Comparison of ENCODE assay signal across 15 cellular contexts in the genomic region with DNA sequence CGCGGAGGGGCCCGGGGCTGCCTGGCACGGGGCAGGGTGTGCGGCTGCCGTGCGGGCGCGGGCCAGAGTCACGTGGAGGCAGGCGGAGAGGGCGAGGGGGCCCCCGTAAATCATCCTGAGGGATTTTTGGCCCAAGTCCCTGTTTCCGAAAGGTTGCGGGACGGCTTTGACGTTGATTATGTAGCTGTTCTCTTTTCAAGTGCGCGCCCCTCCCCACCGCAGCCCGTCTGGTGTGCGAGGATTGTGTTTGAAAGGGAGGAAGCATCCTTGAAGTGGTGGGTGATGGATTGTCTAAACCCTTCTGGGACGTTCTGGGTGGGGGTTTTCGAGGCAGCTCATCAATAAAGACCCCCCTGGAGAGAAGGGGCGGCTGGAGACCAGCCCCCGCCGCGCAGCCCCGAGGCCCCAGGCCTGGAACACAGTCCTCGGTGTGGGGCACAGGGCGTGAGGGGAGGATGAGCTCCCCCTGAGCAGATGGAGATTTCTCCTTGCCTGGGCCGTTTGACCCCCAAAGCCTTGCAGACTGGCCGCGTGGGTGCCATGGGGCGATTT. TPM values are rescaled to one million over a fixed set of nuclear protein-coding genes. Genes with fewer than 3 reads are reported as not detected.
DNase-seq lines count a peak whose midpoint lies in the region; ATAC-seq, FAIRE-seq and TF ChIP-seq lines count a peak whose summit lies in the region.
"Had no signal": no experiment of that assay in that cellular context is flagged by ENCODE, and none has a peak within 500 bp of the region (broad histone marks: within the 10 kb centered on the region; RNA-seq: fewer than 3 reads in every experiment).

No MANE protein-coding gene starts in this region.

- H3K27ac ChIP-seq in astrocyte (ENCODE audit: low read depth, low read length), result no peak overlapping the region
- peak overlapping the region in 1 of 2 donors; percentile 56 for H3K27ac ChIP-seq in left lung
- H3K27ac ChIP-seq in testis, result no peak overlapping the region

- no peak overlapping the region for H3K9ac ChIP-seq in astrocyte (ENCODE audit: low read length)

- FAIRE-seq in astrocyte (lab: Jason Lieb, UNC), result no peak
- FAIRE-seq: colon had no signal

- 5 to 11% methylated on average over 10 to 35 of the region's 35 CpGs for WGBS in testis, 2 donors

- no peaks in the 10 kb centered on the region for H3K9me3 ChIP-seq in astrocyte (ENCODE audit: insufficient read depth, low read depth, low read length)
- H3K9me3 ChIP-seq in left lung, result no peaks in the 10 kb centered on the region
- no peaks in the 10 kb centered on the region for H3K9me3 ChIP-seq in testis

- peak overlapping the region; percentile 74 for H3K4me2 ChIP-seq in astrocyte (ENCODE audit: low read length)

- ATAC-seq in left lung, result no peak

- TF ChIP-seq CTCF in astrocyte (IDR thresholded peaks at IDR 0.05; ENCODE audit: insufficient read depth, low read depth, low read length) (no peak), left lung (IDR thresholded peaks at IDR 0.05) (no peak), testis (IDR thresholded peaks at IDR 0.05) (no peak)

- H3K4me1 ChIP-seq in astrocyte (ENCODE audit: insufficient read depth, low read length) (peaks cover 3% of the 10 kb centered on the region), left lung (peaks cover 2 to 48% of the 10 kb centered on the region in 2 donors), testis (peaks cover 17% of the 10 kb centered on the region)

- no peak overlapping the region for H2AFZ ChIP-seq in astrocyte (ENCODE audit: low read depth, low read length)

- H3K36me3 ChIP-seq in astrocyte (ENCODE audit: insufficient read depth, low read length), result no peaks in the 10 kb centered on the region
- H3K36me3 ChIP-seq in left lung, result no peaks in the 10 kb centered on the region
- no peaks in the 10 kb centered on the region for H3K36me3 ChIP-seq in testis (ENCODE audit: low read depth, missing control alignments)

- H3K4me3 Mint-ChIP-seq in activated CD4-positive, alpha-beta T cell treated with anti-CD3 and anti-CD28 coated beads, Interleukin-2, amount 10 ng/mL, durations not matched to agents 7 days and 5 days, result peak overlapping the region; percentile 19
- H3K4me3 Mint-ChIP-seq in astrocyte (ENCODE audit: unreplicated experiment), result no peak overlapping the region
- H3K4me3 Mint-ChIP-seq: activated T-cell treated with anti-CD3 and anti-CD28 coated beads, Interleukin-2, amount 50 U/mL, for 24 hours had no signal

- H3K4me3 ChIP-seq in astrocyte (ENCODE audit: insufficient read depth, low read depth, low read length), result no peak overlapping the region
- peak overlapping the region; percentile 19 to 25 for H3K4me3 ChIP-seq in left lung
- peak overlapping the region; percentile 12 to 36 for H3K4me3 ChIP-seq in testis

- H3K27me3 Mint-ChIP-seq in activated CD4-positive, alpha-beta T cell treated with anti-CD3 and anti-CD28 coated beads, Interleukin-2, amount 10 ng/mL, durations not matched to agents 7 days and 5 days, result peaks cover 78% of the 10 kb centered on the region
- peaks cover 71% of the 10 kb centered on the region for H3K27me3 Mint-ChIP-seq in astrocyte (ENCODE audit: low read depth, unreplicated experiment)

- intact Hi-C loops in left lung (cut with DNase I), result loop anchor here in 1 of 2 donors (5.0 to 10.0 kb wide), 2 partner anchors 580 to 788 kb away; no protein-coding TSS in a partner anchor
- intact Hi-C loops in testis (cut with DNase I; ENCODE audit: low total_unique reads), result loop anchor here (5.0 kb wide), 1 partner anchor 585 kb away; no protein-coding TSS in a partner anchor

- CTCF ChIA-PET in activated CD4-positive, alpha-beta T cell treated with anti-CD3 and anti-CD28 coated beads, Interleukin-2, amount 10 ng/mL, durations not matched to agents 7 days and 5 days (lab: Charles Lee), result interaction anchor here (1.2 to 1.7 kb wide), 2 partner anchors 15 to 29 kb away, joined by 3 to 5 read pairs; no protein-coding TSS in a partner anchor

- POLR2A ChIA-PET in activated CD4-positive, alpha-beta T cell treated with anti-CD3 and anti-CD28 coated beads, Interleukin-2, amount 10 ng/mL, durations not matched to agents 7 days and 5 days (lab: Charles Lee), result no interaction called here

- H3K36me3 Mint-ChIP-seq in activated CD4-positive, alpha-beta T cell treated with anti-CD3 and anti-CD28 coated beads, Interleukin-2, amount 10 ng/mL, durations not matched to agents 7 days and 5 days (ENCODE audit: low read depth), result peaks cover 1% of the 10 kb centered on the region
- no peaks in the 10 kb centered on the region for H3K36me3 Mint-ChIP-seq in astrocyte (ENCODE audit: low read depth, unreplicated experiment)

- H3K9me3 Mint-ChIP-seq in activated CD4-positive, alpha-beta T cell treated with anti-CD3 and anti-CD28 coated beads, Interleukin-2, amount 10 ng/mL, durations not matched to agents 7 days and 5 days, result no peaks in the 10 kb centered on the region
- peaks cover 10% of the 10 kb centered on the region for H3K9me3 Mint-ChIP-seq in astrocyte (ENCODE audit: unreplicated experiment)
- H3K9me3 Mint-ChIP-seq: activated T-cell treated with anti-CD3 and anti-CD28 coated beads, Interleukin-2, amount 50 U/mL, for 24 hours had no signal

- no peak for TF ChIP-seq POLR2A in testis (IDR thresholded peaks at IDR 0.05)

- peaks cover 36% of the 10 kb centered on the region for H3K4me1 Mint-ChIP-seq in activated CD4-positive, alpha-beta T cell treated with anti-CD3 and anti-CD28 coated beads, Interleukin-2, amount 10 ng/mL, durations not matched to agents 7 days and 5 days
- peaks cover 5% of the 10 kb centered on the region for H3K4me1 Mint-ChIP-seq in astrocyte (ENCODE audit: low read depth, unreplicated experiment)

- H3K27ac Mint-ChIP-seq in activated CD4-positive, alpha-beta T cell treated with anti-CD3 and anti-CD28 coated beads, Interleukin-2, amount 10 ng/mL, durations not matched to agents 7 days and 5 days, result peak overlapping the region; percentile 64
- no peak overlapping the region for H3K27ac Mint-ChIP-seq in astrocyte (ENCODE audit: unreplicated experiment)
- H3K27ac Mint-ChIP-seq: activated T-cell treated with anti-CD3 and anti-CD28 coated beads, Interleukin-2, amount 50 U/mL, for 24 hours had no signal

- peaks cover 18% of the 10 kb centered on the region for H4K20me1 ChIP-seq in astrocyte (ENCODE audit: insufficient read depth, low read length)

- peaks cover 94% of the 10 kb centered on the region for H3K27me3 ChIP-seq in astrocyte (ENCODE audit: insufficient read depth, low read length)
- peaks cover 88 to 100% of the 10 kb centered on the region in 2 donors for H3K27me3 ChIP-seq in left lung
- no peaks in the 10 kb centered on the region for H3K27me3 ChIP-seq in testis

- no peak for DNase-seq in activated CD4-positive, alpha-beta T cell treated with anti-CD3 and anti-CD28 coated beads, Interleukin-2, amount 10 ng/mL, durations not matched to agents 7 days and 5 days
- no peak for DNase-seq in activated CD4-positive, alpha-beta T cell treated with anti-CD3 and anti-CD28 coated beads for 4 hours
- no peak for DNase-seq in astrocyte (ENCODE audit: low read depth)
- no peak for DNase-seq in left lung
- DNase-seq in testis, result no peak
- no peak for DNase-seq in glomerular visceral epithelial cell (ENCODE audit: extremely low spot score)
- DNase-seq in T-helper 9 cell, result no peak
- DNase-seq in NK-92 treated with Interleukin-12 subunit alpha and Interleukin-12 subunit beta, amount 100 ng/mL, for 24 hours (lab: John Stamatoyannopoulos, UW), result no peak
- DNase-seq: GF-D8, NCI-H510A treated with DMSO at 0.1 percent for 48 hours had no signal

- no peaks in the 10 kb centered on the region for H3K79me2 ChIP-seq in astrocyte (ENCODE audit: insufficient read depth, low read length)

RNA-seq across cellular contexts. Expression of a gene that starts 7.0 kb away (rescaled TPM):
- not detected for total RNA-seq in activated CD4-positive, alpha-beta T cell treated with anti-CD3 and anti-CD28 coated beads, Interleukin-2, amount 10 ng/mL, durations not matched to agents 7 days and 5 days
- 0.46 and 0.61 TPM in 2 replicates for total RNA-seq in astrocyte
- total RNA-seq in left lung, result 10 to 100 TPM; 12.6 to 17.7 TPM
- 1 to 10 TPM; 3.3 to 4.7 TPM for total RNA-seq in testis
- 1.2 TPM for polyA plus RNA-seq in testis (ENCODE audit: insufficient read depth, low read depth, low replicate concordance)
- total RNA-seq: A172; LHCN-M2; T-helper 2 cell treated with Interferon-gamma antibody and Interleukin-4, amounts not matched to agents 100 ng/mL and 5 ng/mL, for 36 hours had no signal
